ENCODE assay signal across 19 cellular contexts in genomic region chr2:127326289-127326945, GRCh38. TPM values are rescaled to one million over a fixed set of nuclear protein-coding genes. Genes with fewer than 3 reads are reported as not detected.
DNase-seq lines count a peak whose midpoint lies in the region; ATAC-seq, FAIRE-seq and TF ChIP-seq lines count a peak whose summit lies in the region.
"Had no signal": no experiment of that assay in that cellular context is flagged by ENCODE, and none has a peak within 500 bp of the region (broad histone marks: within the 10 kb centered on the region; RNA-seq: fewer than 3 reads in every experiment).

No MANE protein-coding gene starts in this region.

- CTCF ChIA-PET in mammary epithelial cell (lab: Charles Lee; ENCODE audit: low non-redundant PET): no interaction called here

- H3K79me2 ChIP-seq in mammary epithelial cell (ENCODE audit: insufficient read depth, low read length): no peaks in the 10 kb centered on the region

- H3K9ac ChIP-seq in mammary epithelial cell (ENCODE audit: insufficient read depth, low read length) (no peak overlapping the region), liver (ENCODE audit: low read depth in 1 of 2, low read length in 2 of 2) (peak overlapping the region in 1 of 2 donors; percentile 9)

- no peak for TF ChIP-seq CTCF in mammary epithelial cell (conservative IDR thresholded peaks at IDR 0.05 in 1 of 2, IDR thresholded peaks at IDR 0.05 in 1 of 2; ENCODE audit: extremely low read depth in 1 of 2, insufficient read depth in 1 of 2, low read depth in 1 of 2, low read length in 2 of 2)
- TF ChIP-seq CTCF in liver (IDR thresholded peaks at IDR 0.05; ENCODE audit: low read depth, low read length, missing input control): no peak

- no peak overlapping the region for H3K4me2 ChIP-seq in mammary epithelial cell (ENCODE audit: insufficient read depth, low read depth, low read length)
- H3K4me2 ChIP-seq: A549 had no signal

- H2AFZ ChIP-seq in mammary epithelial cell (ENCODE audit: low read depth, low read length): no peak overlapping the region

- WGBS in mammary epithelial cell (ENCODE audit: low coverage, missing lambda C conversion rate): 49% methylated on average over 2 of the region's 2 CpGs
- 53% methylated on average over 2 of the region's 2 CpGs for WGBS in liver

- TF ChIP-seq RAD21 in liver (IDR thresholded peaks at IDR 0.05): peak; percentile 15 to 37

- H3K4me3 ChIP-seq in mammary epithelial cell (replicated peaks in 1 of 3; ENCODE audit: insufficient read depth in 1 of 3, low read depth in 2 of 3, low read length in 3 of 3) (no peak overlapping the region), liver (ENCODE audit: low read depth in 1 of 3, low read length in 3 of 3) (no peak overlapping the region)
- H3K4me3 ChIP-seq: A549, SJSA1 had no signal

- no TSS peak for BruUV-seq in mammary epithelial cell (replicated peaks; lab: Mats Ljungman, UMichigan)

- H3K27ac ChIP-seq in mammary epithelial cell (ENCODE audit: insufficient read depth, low read depth, low read length) (no peak overlapping the region), liver (ENCODE audit: low read depth in 1 of 2, low read length in 2 of 2) (peak overlapping the region; percentile 50 to 55)
- H3K27ac ChIP-seq: A549, SJSA1 had no signal

- ATAC-seq in HG03280 (IDR thresholded peaks at IDR 0.05; ENCODE audit: unreplicated experiment): no peak
- ATAC-seq: A549 had no signal

- in situ Hi-C loops in mammary epithelial cell (cut with MboI; ENCODE audit: low sequenced_read_pairs in 2 of 2): loop anchor here (10.0 to 25.0 kb wide), 2 partner anchors 136 to 148 kb away; no protein-coding TSS in a partner anchor

- H3K4me1 ChIP-seq in mammary epithelial cell (ENCODE audit: insufficient read depth, low read length): no peaks in the 10 kb centered on the region
- H3K4me1 ChIP-seq in liver (ENCODE audit: control insufficient read depth in 4 of 4, insufficient read depth in 4 of 4, low read length in 3 of 4): peaks cover 0 to 17% (median 1%) of the 10 kb centered on the region in 4 donors
- H3K4me1 ChIP-seq: SJSA1 had no signal

- FAIRE-seq in A204.1 (lab: Jason Lieb, UNC): peak; percentile 65
- FAIRE-seq: A549, H54 had no signal

- H3K27me3 ChIP-seq in mammary epithelial cell (ENCODE audit: insufficient read depth, low read length) (no peaks in the 10 kb centered on the region), liver (ENCODE audit: control insufficient read depth in 4 of 4, insufficient read depth in 4 of 4, low read length in 3 of 4) (no peaks in the 10 kb centered on the region)
- H3K27me3 ChIP-seq: SJSA1 had no signal

- intact Hi-C loops in mammary epithelial cell (cut with micrococcal nuclease): no loop called here

- H3K36me3 ChIP-seq in mammary epithelial cell (ENCODE audit: insufficient read depth, low read length): peaks cover 20% of the 10 kb centered on the region
- H3K36me3 ChIP-seq in liver (ENCODE audit: control insufficient read depth in 4 of 4, insufficient read depth in 3 of 4, low read depth in 1 of 4, low read length in 3 of 4): peaks cover 4 to 33% (median 26%) of the 10 kb centered on the region in 4 donors

- DNase-seq in M059J (ENCODE audit: low read depth): peak; percentile 6
- DNase-seq in mammary epithelial cell: peak; percentile 14
- DNase-seq in NCI-H2227 treated with DMSO at 0.1 percent for 48 hours (lab: John Stamatoyannopoulos, UW): no peak
- no peak for DNase-seq in mesenteric fat pad (ENCODE audit: low spot score)
- DNase-seq in DMS53 treated with DMSO at 0.1 percent for 48 hours (lab: John Stamatoyannopoulos, UW; ENCODE audit: unreplicated experiment): no peak
- DNase-seq: C1 segment of cervical spinal cord, Karpas-422, NCI-H1105, NCI-H1694, NCI-H2107, NCI-H345, NCI-H526 treated with DMSO at 0.1 percent for 48 hours, OCI-M1 had no signal

- no peaks in the 10 kb centered on the region for H4K20me1 ChIP-seq in mammary epithelial cell (ENCODE audit: insufficient read depth, low read length)

- dilution Hi-C loops in mammary epithelial cell (cut with HindIII; ENCODE audit: low sequenced_read_pairs): no loop called here

- H3K9me3 ChIP-seq in mammary epithelial cell (replicated peaks; ENCODE audit: insufficient read depth, low read length): no peaks in the 10 kb centered on the region
- H3K9me3 ChIP-seq in liver (ENCODE audit: control insufficient read depth in 4 of 4, low read length in 3 of 4): no peaks in the 10 kb centered on the region
- H3K9me3 ChIP-seq: SJSA1 had no signal

TF ChIP-seq in liver, 16 proteins besides CTCF, POLR2A, EP300 and RAD21:
- TF ChIP-seq TAF1 (conservative IDR thresholded peaks at IDR 0.05) (no peak), HNF4A (conservative IDR thresholded peaks at IDR 0.05) (peak; percentile 66 to 72), FOXA2 (IDR thresholded peaks at IDR 0.05) (no peak), YY1 (IDR thresholded peaks at IDR 0.05) (peak; percentile 23), MAX (IDR thresholded peaks at IDR 0.05) (peak; percentile 36), ATF3 (IDR thresholded peaks at IDR 0.05) (no peak), REST (IDR thresholded peaks at IDR 0.05) (no peak), EGR1 (IDR thresholded peaks at IDR 0.05; ENCODE audit: low read depth in 2 of 2) (no peak), SP1 (IDR thresholded peaks at IDR 0.05) (no peak), FOXA1 (IDR thresholded peaks at IDR 0.05) (no peak), NR2F2 (IDR thresholded peaks at IDR 0.05) (no peak), ZBTB33 (IDR thresholded peaks at IDR 0.05) (no peak), GABPA (IDR thresholded peaks at IDR 0.05 in 1 of 2, conservative IDR thresholded peaks at IDR 0.05 in 1 of 2) (no peak), RXRA (IDR thresholded peaks at IDR 0.05) (peak in 1 of 2 donors; percentile 68), JUND (IDR thresholded peaks at IDR 0.05) (peak in 1 of 2 donors; percentile 41)
TF ChIP-seq in liver: peak in this region for 5.

RNA-seq across cellular contexts. Expression of gene ERCC3, which starts 32.5 kb away (rescaled TPM):
- 36.5 and 40.0 TPM in 2 replicates for total RNA-seq in M059J (2014; rRNA removed; shearing (Covaris generic))
- 10 to 100 TPM; 34.7 to 40.0 TPM for total RNA-seq in mammary epithelial cell
- polyA plus RNA-seq in mammary epithelial cell: 43.8 TPM
- polyA minus RNA-seq in mammary epithelial cell: 21.6 TPM
- 10 to 100 TPM; 19.7 to 38.3 TPM for total RNA-seq in liver
- 10 to 100 TPM; 12.4 to 15.2 TPM for polyA plus RNA-seq in liver
- total RNA-seq in mesenteric fat pad: 36.3 TPM

Comparison
In these comparisons a context has a peak if more than half of its experiments do, and no peak if none do; other contexts are left out.
1. DNase-seq: peak in M059J (single experiment) and mammary epithelial cell (single experiment); none in NCI-H2227 treated with DMSO at 0.1 percent for 48 hours (single experiment), mesenteric fat pad (single experiment) and DMS53 treated with DMSO at 0.1 percent for 48 hours (single experiment).